Comparison of ENCODE assay signal across 19 cellular contexts in genomic region chr12:3427956-3428355, GRCh38.
A peak's percentile ranks its signal among the peaks of the same experiment; 100 is the strongest.
DNase-seq lines count a peak whose midpoint lies in the region; ATAC-seq and TF ChIP-seq lines count a peak whose summit lies in the region.
"Had no signal": no experiment of that assay in that cellular context is flagged by ENCODE, and none has a peak within 500 bp of the region (broad histone marks: within the 10 kb centered on the region; RNA-seq: fewer than 3 reads in every experiment).

No MANE protein-coding gene starts in this region.

- peaks cover 38% of the 10 kb centered on the region for H3K4me1 Mint-ChIP-seq in nephron progenitor cell
- H3K4me1 Mint-ChIP-seq: CD14-positive monocyte had no signal

- H3K4me1 ChIP-seq in upper lobe of left lung: no peaks in the 10 kb centered on the region
- H3K4me1 ChIP-seq: BE2C, HAP-1 had no signal

- TF ChIP-seq POLR2A in upper lobe of left lung (IDR thresholded peaks at IDR 0.05): no peak

- H3K27ac ChIP-seq in upper lobe of left lung: no peak overlapping the region
- H3K27ac ChIP-seq: 22Rv1; BLaER1 treated with 17β-estradiol and CSF1 and Interleukin-3, amounts not matched to agents 10 nM and 100 nM had no signal

- no peaks in the 10 kb centered on the region for H3K9me3 ChIP-seq in upper lobe of left lung
- H3K9me3 ChIP-seq: BE2C, HAP-1 had no signal

- ATAC-seq in upper lobe of left lung (ENCODE audit: low FRiP score in 2 of 2): no peak

- H3K9me3 Mint-ChIP-seq in nephron progenitor cell: peaks cover 16% of the 10 kb centered on the region
- H3K9me3 Mint-ChIP-seq: CD4-positive, alpha-beta T cell had no signal

- H3K36me3 Mint-ChIP-seq in nephron progenitor cell (ENCODE audit: low read depth): peaks cover 5% of the 10 kb centered on the region
- H3K36me3 Mint-ChIP-seq: CD14-positive monocyte had no signal

- H3K4me3 Mint-ChIP-seq in nephron progenitor cell: no peak overlapping the region
- H3K4me3 Mint-ChIP-seq: CD14-positive monocyte; CD4-positive, alpha-beta T cell; CD8-positive, alpha-beta memory T cell had no signal

- H3K4me3 ChIP-seq in upper lobe of left lung: no peak overlapping the region
- H3K4me3 ChIP-seq: BLaER1 treated with 17β-estradiol and CSF1 and Interleukin-3, amounts not matched to agents 10 nM and 100 nM; HAP-1 had no signal

- 59 to 68% methylated on average over 2 of the region's 2 CpGs for WGBS in upper lobe of left lung, 2 donors

- peaks cover 3% of the 10 kb centered on the region for H3K27me3 Mint-ChIP-seq in nephron progenitor cell (ENCODE audit: low read depth, poor library complexity)

- no peaks in the 10 kb centered on the region for H3K27me3 ChIP-seq in upper lobe of left lung
- H3K27me3 ChIP-seq: BLaER1 treated with 17β-estradiol and CSF1 and Interleukin-3, amounts not matched to agents 10 nM and 100 nM had no signal

- H3K27ac Mint-ChIP-seq in nephron progenitor cell: peak overlapping the region; percentile 37
- H3K27ac Mint-ChIP-seq: CD14-positive monocyte; CD4-positive, alpha-beta T cell had no signal

- TF ChIP-seq CTCF in nephron progenitor cell (IDR thresholded peaks at IDR 0.05) (no peak), upper lobe of left lung (IDR thresholded peaks at IDR 0.05) (no peak)

- no peaks in the 10 kb centered on the region for H3K36me3 ChIP-seq in upper lobe of left lung
- H3K36me3 ChIP-seq: BE2C; BLaER1 treated with 17β-estradiol and CSF1 and Interleukin-3, amounts not matched to agents 10 nM and 100 nM; HAP-1 had no signal

- no peak for TF ChIP-seq EP300 in upper lobe of left lung (IDR thresholded peaks at IDR 0.05)

- peak; percentile 29 for DNase-seq in NCI-H146 (lab: John Stamatoyannopoulos, UW)
- DNase-seq in NCI-H146 treated with DMSO at 0.1 percent for 48 hours (lab: John Stamatoyannopoulos, UW; ENCODE audit: unreplicated experiment): no peak
- DNase-seq in OCI-M1 (lab: John Stamatoyannopoulos, UW): peak; percentile 15
- DNase-seq in nephron progenitor cell: no peak
- no peak for DNase-seq in activated T-cell treated with anti-CD3 and anti-CD28 coated beads, Interleukin-2, amount 50 U/mL, for 48 hours
- DNase-seq in upper lobe of left lung: no peak
- DNase-seq: AML-193; BE2C; CD4-positive, alpha-beta T cell; CD8-positive, alpha-beta memory T cell; DMS 273 treated with DMSO at 0.1 percent for 48 hours; DMS79; EL; GF-D8; GOT3 had no signal

Comparison
In these comparisons a context has a peak if more than half of its experiments do, and no peak if none do; other contexts are left out.
1. DNase-seq: peak in NCI-H146 (single experiment) and OCI-M1 (single experiment); none in NCI-H146 treated with DMSO at 0.1 percent for 48 hours (single experiment), nephron progenitor cell (single experiment), activated T-cell treated with anti-CD3 and anti-CD28 coated beads, Interleukin-2, amount 50 U/mL, for 48 hours (0 of 2) and upper lobe of left lung (0 of 2).